8 cellular contexts compared by ENCODE assay signal in genomic region chr1:6491966-6492365, GRCh38. TPM values are rescaled to one million over a fixed set of nuclear protein-coding genes. Genes with fewer than 3 reads are reported as not detected.
DNase-seq lines count a peak whose midpoint lies in the region; ATAC-seq, FAIRE-seq and TF ChIP-seq lines count a peak whose summit lies in the region.
"Had no signal": no experiment of that assay in that cellular context is flagged by ENCODE, and none has a peak within 500 bp of the region (broad histone marks: within the 10 kb centered on the region; RNA-seq: fewer than 3 reads in every experiment).

No MANE protein-coding gene starts in this region.

- peak overlapping the region; percentile 84 for H3K27ac Mint-ChIP-seq in Caco-2 (ENCODE audit: unreplicated experiment)
- no peak overlapping the region for H3K27ac Mint-ChIP-seq in natural killer cell

- H3K4me3 ChIP-seq in Caco-2 (ENCODE audit: low read depth, low read length) (no peak overlapping the region; the same call in 1 of the 2 replicates), HUES64 (ENCODE audit: low read length) (peak overlapping the region; percentile 72)

- TF ChIP-seq POLR2A in GM18505 (IDR thresholded peaks at IDR 0.05; ENCODE audit: borderline replicate concordance, extremely low read depth, insufficient read depth, insufficient read length), result no peak

- no peaks in the 10 kb centered on the region for H3K27me3 ChIP-seq in Caco-2 (replicated peaks; ENCODE audit: control insufficient read depth, insufficient read depth, low read length)
- peaks cover 16% of the 10 kb centered on the region for H3K27me3 ChIP-seq in HUES64 (ENCODE audit: insufficient read depth, low read length)

- H3K27ac ChIP-seq in HUES64 (ENCODE audit: low read depth, low read length), result peak overlapping the region; percentile 29; the same call in 1 of the 2 replicates

- POLR2A ChIA-PET in Caco-2 (lab: Charles Lee), result no interaction called here

- no peak for DNase-seq in Caco-2
- DNase-seq in astrocyte of the hippocampus (ENCODE audit: low read depth, low spot score), result peak; percentile 23
- no peak for DNase-seq in natural killer cell
- DNase-seq in HTR-8/SVneo (ENCODE audit: insufficient read length, low spot score), result no peak
- no peak for DNase-seq in DMS153 (lab: John Stamatoyannopoulos, UW)
- DNase-seq: NCI-H345 had no signal

- ATAC-seq in natural killer cell (no peak), GM18505 (IDR thresholded peaks at IDR 0.05; ENCODE audit: unreplicated experiment) (no peak)

- CTCF ChIA-PET in Caco-2 (lab: Charles Lee), result interaction anchor here (0.8 kb wide), 1 partner anchor 68 kb away, joined by 3 read pairs; no protein-coding TSS in a partner anchor

- peaks cover 9% of the 10 kb centered on the region for H3K4me1 Mint-ChIP-seq in Caco-2 (ENCODE audit: low read depth, unreplicated experiment)
- H3K4me1 Mint-ChIP-seq in natural killer cell, result peaks cover 7 to 15% of the 10 kb centered on the region in 2 donors

- H3K9me3 ChIP-seq in Caco-2 (no peaks in the 10 kb centered on the region), HUES64 (ENCODE audit: insufficient read depth, low read depth, low read length) (no peaks in the 10 kb centered on the region)

- WGBS in HUES64, result 89% methylated on average over 10 of the region's 10 CpGs

- no peak for TF ChIP-seq CTCF in Caco-2 (IDR thresholded peaks at IDR 0.05; ENCODE audit: insufficient read depth in 1 of 2, low read depth in 1 of 2, low read length in 1 of 2, severe bottlenecking in 1 of 2, unreplicated experiment in 1 of 2)
- TF ChIP-seq CTCF in natural killer cell (IDR thresholded peaks at IDR 0.05), result no peak

- H3K36me3 Mint-ChIP-seq in Caco-2 (ENCODE audit: insufficient read depth, unreplicated experiment) (no peaks in the 10 kb centered on the region), natural killer cell (no peaks in the 10 kb centered on the region)

- H3K4me3 Mint-ChIP-seq in Caco-2 (ENCODE audit: unreplicated experiment) (peak overlapping the region; percentile 88), natural killer cell (peak overlapping the region; percentile 72)

- H3K4me1 ChIP-seq in Caco-2 (peaks cover 16% of the 10 kb centered on the region), HUES64 (ENCODE audit: insufficient read depth, low read length) (peaks cover 34% of the 10 kb centered on the region)

- intact Hi-C loops in Caco-2 (cut with micrococcal nuclease; ENCODE audit: unreplicated experiment), result loop anchor here (5.0 to 10.0 kb wide), 2 partner anchors 113 to 245 kb away; partner anchors contain the start of gene KLHL21
- intact Hi-C loops in natural killer cell (cut with micrococcal nuclease), result no loop called here

- BruUV-seq in Caco-2 (replicated peaks; lab: Mats Ljungman, UMichigan), result no TSS peak

- H3K27me3 Mint-ChIP-seq in Caco-2 (ENCODE audit: insufficient read depth, unreplicated experiment) (no peaks in the 10 kb centered on the region), natural killer cell (ENCODE audit: low read depth in 2 of 2) (peaks cover 14 to 20% of the 10 kb centered on the region in 2 donors)

- H3K36me3 ChIP-seq in Caco-2 (ENCODE audit: control insufficient read depth, insufficient read depth, low read length) (no peaks in the 10 kb centered on the region), HUES64 (ENCODE audit: insufficient read depth, low read length) (no peaks in the 10 kb centered on the region)

- H3K9me3 Mint-ChIP-seq in Caco-2 (ENCODE audit: unreplicated experiment) (no peaks in the 10 kb centered on the region), natural killer cell (no peaks in the 10 kb centered on the region)

- no peak for FAIRE-seq in HTR-8/SVneo (lab: Jason Lieb, UNC)

- H3K9ac ChIP-seq in HUES64 (ENCODE audit: low read depth, low read length), result no peak overlapping the region

RNA-seq across cellular contexts. Expression of gene PLEKHG5, which starts 0.5 kb away (rescaled TPM):
- total RNA-seq in Caco-2 (2022), result 11.6 and 12.2 TPM in 2 replicates
- 7.3 TPM for polyA plus RNA-seq in HUES64 (2013, experiment 1 of 2)
- 9.9 TPM for polyA plus RNA-seq in HUES64 (2013, experiment 2 of 2)
- total RNA-seq in natural killer cell, result 1 to 10 TPM in 1 of 3 donors, under 1 TPM in 2; 0.16 to 1.1 (median 0.54) TPM

RNA-seq across cellular contexts. Expression of gene TNFRSF25, which starts 26.0 kb away (rescaled TPM):
- total RNA-seq in Caco-2 (2022), result 15.0 and 16.3 TPM in 2 replicates
- 7.2 TPM for polyA plus RNA-seq in HUES64 (2013, experiment 1 of 2)
- 9.2 TPM for polyA plus RNA-seq in HUES64 (2013, experiment 2 of 2)
- total RNA-seq in natural killer cell, result 10 to 100 TPM; 14.5 to 41.5 (median 19.9) TPM
